In genomic region chr15:90114451-90114901, GRCh38 we compare ENCODE assay signal across 21 cellular contexts.
"Had no signal": no experiment of that assay in that cellular context is flagged by ENCODE, and none has a peak within 500 bp of the region (broad histone marks: within the 10 kb centered on the region; RNA-seq: fewer than 3 reads in every experiment).

No MANE protein-coding gene starts in this region.

- H3K27ac ChIP-seq: hepatocyte, pancreas, tibial artery, uterus had no signal

- H3K9me3 ChIP-seq: pancreas had no signal

- DNase-seq: activated CD4-positive, alpha-beta memory T cell treated with anti-CD3 and anti-CD28 coated beads for 36 hours; activated CD4-positive, alpha-beta T cell treated with anti-CD3 and anti-CD28 coated beads for 4 hours; activated naive CD4-positive, alpha-beta T cell; activated naive CD8-positive, alpha-beta T cell treated with anti-CD3 and anti-CD28 coated beads, Interleukin-2, amount 10 ng/mL, durations not matched to agents 7 days and 5 days; anterior cingulate cortex; cerebellar nuclear complex; effector CD4-positive, alpha-beta T cell; foreskin fibroblast; naive thymus-derived CD4-positive, alpha-beta T cell; pancreas; stimulated activated CD4-positive, alpha-beta T cell treated with anti-CD3 and anti-CD28 coated beads, Interleukin-2, amount 100 ng/mL, for 24 hours; stimulated activated naive CD8-positive, alpha-beta T cell treated with anti-CD3 and anti-CD28 coated beads, Interleukin-15, Interleukin-2, amounts not matched to agents 100 U/mL and 50 U/mL, for 24 hours; substantia nigra; SW 1271; T-helper 2 cell; tibial artery; uterus had no signal

- ATAC-seq: activated T-helper 17 cell treated with anti-CD3 and anti-CD28 coated beads, Interleukin-2, amount 50 U/mL, for 72 hours; esophagus mucosa; naive thymus-derived CD4-positive, alpha-beta T cell; pancreas; stimulated activated naive CD8-positive, alpha-beta T cell treated with anti-CD3 and anti-CD28 coated beads, Interleukin-15, Interleukin-2, amounts not matched to agents 100 U/mL and 50 U/mL, for 24 hours; WTC11 had no signal

- H2AFZ ChIP-seq: hepatocyte had no signal

- H3K4me2 ChIP-seq: hepatocyte had no signal

- H3K4me3 ChIP-seq: hepatocyte, pancreas, tibial artery, uterus had no signal

- H3K36me3 ChIP-seq: pancreas, tibial artery, uterus had no signal

- H3K27me3 ChIP-seq: hepatocyte, pancreas, tibial artery, uterus had no signal

- H3K79me2 ChIP-seq: hepatocyte had no signal

- H3K4me1 ChIP-seq: pancreas, tibial artery, uterus had no signal
